In genomic region chr6:20349225-20349624, GRCh38 we compare ENCODE assay signal across 22 cellular contexts. TPM values are rescaled to one million over a fixed set of nuclear protein-coding genes. Genes with fewer than 3 reads are reported as not detected.
DNase-seq lines count a peak whose midpoint lies in the region; ATAC-seq and TF ChIP-seq lines count a peak whose summit lies in the region.
"Had no signal": no experiment of that assay in that cellular context is flagged by ENCODE, and none has a peak within 500 bp of the region (broad histone marks: within the 10 kb centered on the region; RNA-seq: fewer than 3 reads in every experiment).

No MANE protein-coding gene starts in this region.

- H3K4me1 Mint-ChIP-seq in naive thymus-derived CD4-positive, alpha-beta T cell: peaks cover 0 to 26% (median 8%) of the 10 kb centered on the region in 7 donors
- H3K4me1 Mint-ChIP-seq: B cell had no signal

- H3K4me1 ChIP-seq in transverse colon: no peaks in the 10 kb centered on the region
- no peaks in the 10 kb centered on the region for H3K4me1 ChIP-seq in naive thymus-derived CD4-positive, alpha-beta T cell (ENCODE audit: control insufficient read depth in 2 of 2, insufficient read depth in 2 of 2, low read length in 2 of 2)

- CTCF ChIA-PET in naive thymus-derived CD4-positive, alpha-beta T cell (lab: Charles Lee): no interaction called here

- H3K9me3 Mint-ChIP-seq in naive thymus-derived CD4-positive, alpha-beta T cell: peaks cover 0 to 28% (median 11%) of the 10 kb centered on the region in 11 donors

- TF ChIP-seq EP300 in transverse colon (IDR thresholded peaks at IDR 0.05; ENCODE audit: low read depth): no peak

- POLR2A ChIA-PET in naive thymus-derived CD4-positive, alpha-beta T cell (lab: Charles Lee): interaction anchor here (1.0 to 7.5 kb wide), 7 partner anchors 13 to 54 kb away, joined by 3 to 47 read pairs (median 8); no protein-coding TSS in a partner anchor

- ATAC-seq in GM18858 (IDR thresholded peaks at IDR 0.05; ENCODE audit: unreplicated experiment) (peak; percentile 76), GM19468 (IDR thresholded peaks at IDR 0.05; ENCODE audit: extremely low read depth, unreplicated experiment) (peak; percentile 54), HG03442 (IDR thresholded peaks at IDR 0.05; ENCODE audit: unreplicated experiment) (peak; percentile 64)
- ATAC-seq in naive thymus-derived CD4-positive, alpha-beta T cell: no peak
- ATAC-seq: PC-3 had no signal

- no peaks in the 10 kb centered on the region for H3K36me3 ChIP-seq in transverse colon
- H3K36me3 ChIP-seq in naive thymus-derived CD4-positive, alpha-beta T cell (ENCODE audit: control insufficient read depth in 2 of 3, insufficient read depth in 3 of 3, low read length in 3 of 3): no peaks in the 10 kb centered on the region

- no peak for TF ChIP-seq CTCF in transverse colon (IDR thresholded peaks at IDR 0.05)

- DNase-seq in mucosa of gallbladder (ENCODE audit: low spot score) (peak; percentile 45), NCI-H1092 (lab: John Stamatoyannopoulos, UW) (no peak), LoVo (ENCODE audit: low spot score) (no peak), transverse colon (no peak)
- no peak for DNase-seq in naive thymus-derived CD4-positive, alpha-beta T cell
- DNase-seq: DMS 273 treated with DMSO at 0.1 percent for 48 hours, GDM1, HFFc6, KBM-7, NCI-H1417 treated with DMSO at 0.1 percent for 48 hours, NCI-H187 treated with DMSO at 0.1 percent for 48 hours, NCI-H2227 treated with DMSO at 0.1 percent for 48 hours, NCI-H524, NCI-H82, PC-3, RPMI8226, SHP77 treated with DMSO at 0.1 percent for 48 hours, SK-N-SH had no signal

- H3K27me3 ChIP-seq in transverse colon: no peaks in the 10 kb centered on the region
- H3K27me3 ChIP-seq in naive thymus-derived CD4-positive, alpha-beta T cell (ENCODE audit: control insufficient read depth in 2 of 2, insufficient read depth in 2 of 2, low read length in 2 of 2): no peaks in the 10 kb centered on the region

- no peak overlapping the region for H3K4me3 ChIP-seq in transverse colon
- H3K4me3 ChIP-seq in naive thymus-derived CD4-positive, alpha-beta T cell (ENCODE audit: low read length): no peak overlapping the region

- no peak overlapping the region for H3K27ac ChIP-seq in transverse colon
- H3K27ac ChIP-seq in naive thymus-derived CD4-positive, alpha-beta T cell (ENCODE audit: low read depth, low read length): no peak overlapping the region

- H3K9me3 ChIP-seq in transverse colon: no peaks in the 10 kb centered on the region
- peaks cover 0 to 6% (median 4%) of the 10 kb centered on the region in 3 experiments for H3K9me3 ChIP-seq in naive thymus-derived CD4-positive, alpha-beta T cell (ENCODE audit: control insufficient read depth in 2 of 3, low read length in 3 of 3)
- H3K9me3 ChIP-seq: SK-N-SH had no signal

- H3K27ac Mint-ChIP-seq in naive thymus-derived CD4-positive, alpha-beta T cell: peak overlapping the region in 1 of 9 donors; percentile 37
- H3K27ac Mint-ChIP-seq: B cell had no signal

- peaks cover 0 to 10% (median 0%) of the 10 kb centered on the region in 5 donors for H3K27me3 Mint-ChIP-seq in naive thymus-derived CD4-positive, alpha-beta T cell

- WGBS in transverse colon (ENCODE audit: low coverage in 1 of 2), 2 donors: 72 to 75% methylated on average over 4 of the region's 4 CpGs

- intact Hi-C loops in transverse colon (cut with DNase I; ENCODE audit: low total_unique reads): no loop called here
- intact Hi-C loops in naive thymus-derived CD4-positive, alpha-beta T cell (cut with micrococcal nuclease): no loop called here

- H3K4me3 Mint-ChIP-seq in naive thymus-derived CD4-positive, alpha-beta T cell: no peak overlapping the region
- H3K4me3 Mint-ChIP-seq: B cell, HFFc6 had no signal

- in situ Hi-C loops in transverse colon (cut with MboI; ENCODE audit: low pct_ligation_motif_present in 1 of 4, low pct_unique_long_range_greater_than_20kb in 1 of 4, low sequenced_read_pairs in 3 of 4): no loop called here

- TF ChIP-seq POLR2A in transverse colon (IDR thresholded peaks at IDR 0.05): no peak

- peaks cover 0 to 14% (median 0%) of the 10 kb centered on the region in 5 donors for H3K36me3 Mint-ChIP-seq in naive thymus-derived CD4-positive, alpha-beta T cell

RNA-seq across cellular contexts. Expression of gene E2F3, which starts 52.5 kb away (rescaled TPM):
- 7.7 TPM for total RNA-seq in mucosa of gallbladder
- total RNA-seq in transverse colon: 10 to 100 TPM in 1 of 4 donors, 1 to 10 TPM in 3; 2.2 to 16.3 (median 5.6) TPM
- total RNA-seq in naive thymus-derived CD4-positive, alpha-beta T cell: 10 to 100 TPM in 4 of 5 experiments, 1 to 10 TPM in 1; 5.1 to 39.2 (median 30.8) TPM
- polyA plus RNA-seq in naive thymus-derived CD4-positive, alpha-beta T cell: 1 to 10 TPM; 3.0 to 3.5 TPM
